Comparison of ENCODE assay signal across 8 cellular contexts in genomic region chr1:89820423-89821321, GRCh38. TPM values are rescaled to one million over a fixed set of nuclear protein-coding genes. Genes with fewer than 3 reads are reported as not detected.
DNase-seq lines count a peak whose midpoint lies in the region; ATAC-seq and TF ChIP-seq lines count a peak whose summit lies in the region.

Gene LRRC8D, plus strand, starts transcription at chr1:89821032. Its CDS starts 112,037 bp downstream, at chr1:89933069.

- no peak for TF ChIP-seq EP300 in gastroesophageal sphincter (IDR thresholded peaks at IDR 0.05)

- in situ Hi-C loops in HAP-1 (cut with MboI; ENCODE audit: low sequenced_read_pairs): no loop called here

- no peaks in the 10 kb centered on the region for H3K9me3 ChIP-seq in HAP-1
- H3K9me3 ChIP-seq in MG63: no peaks in the 10 kb centered on the region
- H3K9me3 ChIP-seq in SJSA1 (replicated peaks): no peaks in the 10 kb centered on the region; the same call in 1 of the 2 replicates
- no peaks in the 10 kb centered on the region for H3K9me3 ChIP-seq in gastroesophageal sphincter
- no peaks in the 10 kb centered on the region for H3K9me3 ChIP-seq in neutrophil

- H3K36me3 ChIP-seq in HAP-1 (replicated peaks): peaks cover 17% of the 10 kb centered on the region
- H3K36me3 ChIP-seq in MG63: no peaks in the 10 kb centered on the region; the same call in none of the 2 replicates
- H3K36me3 ChIP-seq in SJSA1: peaks cover 5% of the 10 kb centered on the region; the same call in 1 of the 2 replicates
- H3K36me3 ChIP-seq in gastroesophageal sphincter: no peaks in the 10 kb centered on the region
- no peaks in the 10 kb centered on the region for H3K36me3 ChIP-seq in neutrophil

- H3K27me3 ChIP-seq in HAP-1 (ENCODE audit: low read depth) (no peaks in the 10 kb centered on the region), MG63 (peaks cover 2% of the 10 kb centered on the region), SJSA1 (replicated peaks) (peaks cover 31% of the 10 kb centered on the region), gastroesophageal sphincter (no peaks in the 10 kb centered on the region), neutrophil (no peaks in the 10 kb centered on the region)

- H3K4me1 Mint-ChIP-seq in activated naive CD4-positive, alpha-beta T cell treated with anti-CD3 and anti-CD28 coated beads for 36 hours (ENCODE audit: low read depth): peaks cover 34% of the 10 kb centered on the region

- CTCF ChIA-PET in activated naive CD4-positive, alpha-beta T cell treated with anti-CD3 and anti-CD28 coated beads for 36 hours (lab: Charles Lee): interaction anchor here (0.6 to 1.8 kb wide), 5 partner anchors 9 to 40 kb away, joined by 3 to 6 read pairs (median 4); no protein-coding TSS in a partner anchor

- H3K4me1 ChIP-seq in HAP-1 (peaks cover 22% of the 10 kb centered on the region), SJSA1 (replicated peaks) (peaks cover 19% of the 10 kb centered on the region), gastroesophageal sphincter (peaks cover 0 to 29% (median 8%) of the 10 kb centered on the region in 3 donors), neutrophil (ENCODE audit: control insufficient read depth in 1 of 2, insufficient read depth in 1 of 2, low read depth in 1 of 2, low read length in 1 of 2) (peaks cover 76 to 81% of the 10 kb centered on the region in 2 experiments)

- H3K4me3 Mint-ChIP-seq in activated naive CD4-positive, alpha-beta T cell treated with anti-CD3 and anti-CD28 coated beads for 36 hours: peak within 1 kb of the TSS; percentile 85

- H3K27ac ChIP-seq in SJSA1: no peak within 1 kb of the TSS
- H3K27ac ChIP-seq in gastroesophageal sphincter: peak within 1 kb of the TSS in 3 of 4 donors; percentile 82 to 87 (median 83)
- H3K27ac ChIP-seq in neutrophil: peak within 1 kb of the TSS; percentile 92
- H3K27ac ChIP-seq in temporal lobe (ENCODE audit: low read depth, low read length): peak within 1 kb of the TSS; percentile 87

- peak; percentile 29 to 33 for TF ChIP-seq POLR2A in gastroesophageal sphincter (IDR thresholded peaks at IDR 0.05)

- intact Hi-C loops in activated naive CD4-positive, alpha-beta T cell treated with anti-CD3 and anti-CD28 coated beads for 36 hours (cut with micrococcal nuclease): loop anchor here (1.0 to 5.0 kb wide), 5 partner anchors 23 to 928 kb away; partner anchors contain the start of genes GTF2B, LRRC8C and ZNF326

- H3K4me3 ChIP-seq in HAP-1 (peak within 1 kb of the TSS; percentile 71), MG63 (peak within 1 kb of the TSS; percentile 66), SJSA1 (peak within 1 kb of the TSS; percentile 84), gastroesophageal sphincter (peak within 1 kb of the TSS; percentile 68 to 81), neutrophil (ENCODE audit: low read depth in 1 of 2, low read length in 1 of 2) (peak within 1 kb of the TSS; percentile 83 to 92)

- peak; percentile 96 for ATAC-seq in gastroesophageal sphincter

- H3K9me3 Mint-ChIP-seq in activated naive CD4-positive, alpha-beta T cell treated with anti-CD3 and anti-CD28 coated beads for 36 hours: no peaks in the 10 kb centered on the region

- no peaks in the 10 kb centered on the region for H3K27me3 Mint-ChIP-seq in activated naive CD4-positive, alpha-beta T cell treated with anti-CD3 and anti-CD28 coated beads for 36 hours (ENCODE audit: low read depth)

- peak within 1 kb of the TSS; percentile 26 for H3K27ac Mint-ChIP-seq in activated naive CD4-positive, alpha-beta T cell treated with anti-CD3 and anti-CD28 coated beads for 36 hours

- no peak for TF ChIP-seq CTCF in gastroesophageal sphincter (IDR thresholded peaks at IDR 0.05)
- TF ChIP-seq CTCF in neutrophil (IDR thresholded peaks at IDR 0.05): no peak

- peaks cover 1% of the 10 kb centered on the region for H3K36me3 Mint-ChIP-seq in activated naive CD4-positive, alpha-beta T cell treated with anti-CD3 and anti-CD28 coated beads for 36 hours (ENCODE audit: low read depth)

- DNase-seq in GM03348 (ENCODE audit: low spot score): peak; percentile 94
- DNase-seq in HAP-1 (ENCODE audit: low spot score in 2 of 2): peak; percentile 75 to 88
- peak; percentile 75 for DNase-seq in MG63
- DNase-seq in SJSA1 (ENCODE audit: low read depth in 1 of 2, low spot score in 2 of 2): peak; percentile 57 to 58
- DNase-seq in activated naive CD4-positive, alpha-beta T cell treated with anti-CD3 and anti-CD28 coated beads for 36 hours: peak; percentile 81

- 0 to 6% methylated on average over 1 to 4 of the region's 82 CpGs for WGBS in gastroesophageal sphincter (ENCODE audit: low coverage in 1 of 2), 2 donors

RNA-seq across cellular contexts. Expression of gene LRRC8D, which starts in this region (rescaled TPM):
- 21.2 and 21.5 TPM in 2 replicates for total RNA-seq in MG63 (2014; rRNA removed; shearing (Covaris generic); ENCODE audit: low replicate concordance)
- total RNA-seq in SJSA1 (2014; rRNA removed; shearing (Covaris generic)): 19.5 and 23.2 TPM in 2 replicates
- total RNA-seq in activated naive CD4-positive, alpha-beta T cell treated with anti-CD3 and anti-CD28 coated beads for 36 hours: 10 to 100 TPM; 14.4 to 15.0 TPM
- 1 to 10 TPM; 4.7 to 8.5 (median 6.5) TPM for total RNA-seq in gastroesophageal sphincter
- total RNA-seq in temporal lobe: 23.8 TPM
